In genomic region chr22:45671783-45672563, GRCh38 we compare ENCODE assay signal across 8 cellular contexts. TPM values are rescaled to one million over a fixed set of nuclear protein-coding genes. Genes with fewer than 3 reads are reported as not detected.
DNase-seq lines count a peak whose midpoint lies in the region; ATAC-seq and TF ChIP-seq lines count a peak whose summit lies in the region.

Gene ATXN10, plus strand, starts transcription at chr22:45671834. Its CDS starts 230 bp downstream, at chr22:45672064.

- no peak for TF ChIP-seq CTCF in RWPE1 (conservative IDR thresholded peaks at IDR 0.05; ENCODE audit: low read depth)
- no peak for TF ChIP-seq CTCF in nephron (IDR thresholded peaks at IDR 0.05; ENCODE audit: unreplicated experiment in 3 of 3)

- CTCF ChIA-PET in RWPE1 (lab: Yijun Ruan, JAX): interaction anchor here (0.6 kb wide), 1 partner anchor 94 kb away, joined by 3 read pairs; no protein-coding TSS in a partner anchor

- H3K27me3 Mint-ChIP-seq in nephron (ENCODE audit: low read depth): peaks cover 5% of the 10 kb centered on the region

- H3K4me1 Mint-ChIP-seq in nephron: peaks cover 40% of the 10 kb centered on the region

- H3K36me3 Mint-ChIP-seq in nephron (ENCODE audit: low read depth): peaks cover 4% of the 10 kb centered on the region

- H3K27ac ChIP-seq in RWPE1: peak within 1 kb of the TSS; percentile 82

- peak; percentile 46 for ATAC-seq in GM19467 (IDR thresholded peaks at IDR 0.05; ENCODE audit: unreplicated experiment)

- POLR2A ChIA-PET in RWPE1 (lab: Yijun Ruan, JAX; ENCODE audit: low non-redundant PET): interaction anchor here (0.6 kb wide), 1 partner anchor 14 kb away, joined by 3 read pairs; no protein-coding TSS in a partner anchor

- H3K27ac Mint-ChIP-seq in nephron: peak within 1 kb of the TSS; percentile 74 to 93 (median 86)

- H3K4me3 Mint-ChIP-seq in nephron: peak within 1 kb of the TSS; percentile 92 to 95 (median 93)

- peaks cover 2% of the 10 kb centered on the region for H3K9me3 Mint-ChIP-seq in nephron

- DNase-seq in C1 segment of cervical spinal cord (lab: John Stamatoyannopoulos, UW): peak in 13 of 14 donors; percentile 42 to 96 (median 75)
- peak; percentile 69 for DNase-seq in Jurkat, Clone E6-1 (ENCODE audit: low read depth, low spot score)
- DNase-seq in RWPE1 (ENCODE audit: low spot score): peak; percentile 31
- peak; percentile 52 for DNase-seq in activated T-helper 9 cell treated with anti-CD3 and anti-CD28 coated beads, Interleukin-2, amount 50 U/mL, for 16 hours (ENCODE audit: low read depth)
- peak; percentile 35 for DNase-seq in fibroblast of the conjunctiva (ENCODE audit: low read depth)
- peak; percentile 73 for DNase-seq in stimulated activated naive CD4-positive, alpha-beta T cell treated with Interleukin-2 at 50 U/mL for 16 hours (lab: John Stamatoyannopoulos, UW)

- H3K4me3 ChIP-seq in Jurkat, Clone E6-1 (ENCODE audit: low read length): peak within 1 kb of the TSS; percentile 95

RNA-seq across cellular contexts. Expression of gene ATXN10, which starts in this region (rescaled TPM):
- polyA plus RNA-seq in Jurkat, Clone E6-1 (2012; ENCODE audit: insufficient read depth, insufficient read length): 176 TPM

Comparison
In these comparisons a context has a peak if more than half of its experiments do, and no peak if none do; other contexts are left out.
1. Peak in every context shown above with its lines: DNase-seq, ATAC-seq, H3K4me3 ChIP-seq and H3K27ac ChIP-seq.